1 cellular context compared by ENCODE assay signal in genomic region chrX:45621356-45622041, GRCh38.
TF ChIP-seq lines count a peak whose summit lies in the region.

No MANE protein-coding gene starts in this region.

TF ChIP-seq in IMR-90, 13 proteins besides CTCF, POLR2A, EP300 and RAD21 (continued from another document):
- TF ChIP-seq ELK1 (IDR thresholded peaks at IDR 0.05; ENCODE audit: borderline replicate concordance, low read depth, low read length) (no peak), CEBPB (IDR thresholded peaks at IDR 0.05; ENCODE audit: low read depth, low read length) (no peak), BHLHE40 (IDR thresholded peaks at IDR 0.05; ENCODE audit: low read depth, low read length) (no peak), FOS (IDR thresholded peaks at IDR 0.05; ENCODE audit: low read depth, low read length) (no peak), USF2 (IDR thresholded peaks at IDR 0.05; ENCODE audit: low read depth, low read length) (no peak), MAFK (IDR thresholded peaks at IDR 0.05; ENCODE audit: low read depth, low read length) (no peak), NFE2L2 (IDR thresholded peaks at IDR 0.05; ENCODE audit: low read depth, low read length) (no peak), RCOR1 (IDR thresholded peaks at IDR 0.05; ENCODE audit: insufficient replicate concordance, low read length) (no peak), RFX5 (IDR thresholded peaks at IDR 0.05; ENCODE audit: low read depth, low read length) (no peak), SMC3 (IDR thresholded peaks at IDR 0.05; ENCODE audit: low read depth, low read length) (no peak)
TF ChIP-seq in IMR-90: peak in this region for 0.
